ENCODE assay signal across 10 cellular contexts in the genomic region with DNA sequence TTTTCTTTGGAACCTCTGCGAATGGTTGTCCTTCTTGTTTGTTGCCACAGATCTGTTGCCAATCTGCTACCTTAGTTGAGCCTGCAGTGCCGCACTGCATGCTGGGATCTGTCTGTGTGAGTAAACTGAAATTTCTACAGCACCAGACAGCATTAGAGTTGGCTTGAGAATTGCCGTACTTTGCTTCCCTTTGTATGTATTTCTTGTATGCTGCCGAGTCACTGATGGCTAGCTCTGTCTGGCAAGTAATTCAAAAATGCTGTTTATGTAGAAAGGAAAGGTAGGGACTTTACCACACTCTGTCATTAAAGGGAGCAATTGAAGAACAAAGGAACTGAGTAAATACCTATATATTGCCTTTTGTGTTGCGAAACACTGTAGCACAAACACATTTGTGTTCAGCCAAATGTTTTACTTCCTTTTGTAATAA.
DNase-seq lines count a peak whose midpoint lies in the region; ATAC-seq and TF ChIP-seq lines count a peak whose summit lies in the region.
"Had no signal": no experiment of that assay in that cellular context is flagged by ENCODE, and none has a peak within 500 bp of the region (broad histone marks: within the 10 kb centered on the region; RNA-seq: fewer than 3 reads in every experiment).

No MANE protein-coding gene starts in this region.

- no peak for TF ChIP-seq CTCF in cardiac fibroblast (IDR thresholded peaks at IDR 0.05; ENCODE audit: low read depth, low read length)
- no peak for TF ChIP-seq CTCF in lower lobe of right lung (IDR thresholded peaks at IDR 0.05)

- H3K4me1 ChIP-seq in lower lobe of right lung = peaks cover 9% of the 10 kb centered on the region

- intact Hi-C loops in Right ventricle myocardium inferior (cut with DNase I) = loop anchor here (5.0 to 10.0 kb wide), 2 partner anchors 50 to 132 kb away; no protein-coding TSS in a partner anchor
- intact Hi-C loops in cardiac septum (cut with DNase I) = loop anchor here (1.0 to 10.0 kb wide), 2 partner anchors 50 to 132 kb away; no protein-coding TSS in a partner anchor
- intact Hi-C loops in lower lobe of right lung (cut with DNase I) = no loop called here

- ATAC-seq in Right ventricle myocardium inferior (peak; percentile 61), lower lobe of right lung (peak; percentile 69 to 81), GM21526 (IDR thresholded peaks at IDR 0.05; ENCODE audit: low FRiP score, unreplicated experiment) (no peak), GM18907 (IDR thresholded peaks at IDR 0.05; ENCODE audit: unreplicated experiment) (no peak), GM21447 (IDR thresholded peaks at IDR 0.05; ENCODE audit: unreplicated experiment) (no peak)
- ATAC-seq: K562 had no signal

- no peaks in the 10 kb centered on the region for H3K27me3 ChIP-seq in lower lobe of right lung (ENCODE audit: low read depth)
- H3K27me3 ChIP-seq: BLaER1 treated with 17β-estradiol and CSF1 and Interleukin-3, amounts not matched to agents 10 nM and 100 nM had no signal

- H3K4me3 ChIP-seq in cardiac fibroblast (replicated peaks in 1 of 2; ENCODE audit: low read depth in 2 of 2, low read length in 2 of 2) (peak overlapping the region in 1 of 2 donors; percentile 42), lower lobe of right lung (peak overlapping the region; percentile 43)
- H3K4me3 ChIP-seq: BLaER1 treated with 17β-estradiol and CSF1 and Interleukin-3, amounts not matched to agents 10 nM and 100 nM; K562 had no signal

- peak overlapping the region; percentile 64 for H3K27ac ChIP-seq in lower lobe of right lung
- H3K27ac ChIP-seq: BLaER1 treated with 17β-estradiol and CSF1 and Interleukin-3, amounts not matched to agents 10 nM and 100 nM had no signal

- H3K9me3 ChIP-seq in lower lobe of right lung = no peaks in the 10 kb centered on the region
- H3K9me3 ChIP-seq: BLaER1 treated with 17β-estradiol and CSF1 and Interleukin-3, amounts not matched to agents 10 nM and 100 nM had no signal

- DNase-seq in Right ventricle myocardium inferior (ENCODE audit: missing footprints) = no peak
- DNase-seq in cardiac septum (ENCODE audit: low spot score) = no peak
- peak; percentile 80 to 93 for DNase-seq in cardiac fibroblast (ENCODE audit: low read depth in 2 of 2)
- peak; percentile 46 for DNase-seq in lower lobe of right lung
- DNase-seq in activated CD8-positive, alpha-beta memory T cell treated with anti-CD3 and anti-CD28 coated beads, Interleukin-2, amount 50 U/mL, for 4 hours = no peak

- no peaks in the 10 kb centered on the region for H3K36me3 ChIP-seq in lower lobe of right lung
- H3K36me3 ChIP-seq: BLaER1 treated with 17β-estradiol and CSF1 and Interleukin-3, amounts not matched to agents 10 nM and 100 nM had no signal

Comparison
In these comparisons a context has a peak if more than half of its experiments do, and no peak if none do; other contexts are left out.
1. ATAC-seq: peak in Right ventricle myocardium inferior (single experiment) and lower lobe of right lung (2 of 2); none in GM21526 (single experiment), GM18907 (single experiment) and GM21447 (single experiment).
2. DNase-seq: peak in cardiac fibroblast (2 of 2) and lower lobe of right lung (single experiment); none in Right ventricle myocardium inferior (single experiment), cardiac septum (single experiment) and activated CD8-positive, alpha-beta memory T cell treated with anti-CD3 and anti-CD28 coated beads, Interleukin-2, amount 50 U/mL, for 4 hours (single experiment).